Comparison of ENCODE assay signal across 1 cellular context in the genomic region with DNA sequence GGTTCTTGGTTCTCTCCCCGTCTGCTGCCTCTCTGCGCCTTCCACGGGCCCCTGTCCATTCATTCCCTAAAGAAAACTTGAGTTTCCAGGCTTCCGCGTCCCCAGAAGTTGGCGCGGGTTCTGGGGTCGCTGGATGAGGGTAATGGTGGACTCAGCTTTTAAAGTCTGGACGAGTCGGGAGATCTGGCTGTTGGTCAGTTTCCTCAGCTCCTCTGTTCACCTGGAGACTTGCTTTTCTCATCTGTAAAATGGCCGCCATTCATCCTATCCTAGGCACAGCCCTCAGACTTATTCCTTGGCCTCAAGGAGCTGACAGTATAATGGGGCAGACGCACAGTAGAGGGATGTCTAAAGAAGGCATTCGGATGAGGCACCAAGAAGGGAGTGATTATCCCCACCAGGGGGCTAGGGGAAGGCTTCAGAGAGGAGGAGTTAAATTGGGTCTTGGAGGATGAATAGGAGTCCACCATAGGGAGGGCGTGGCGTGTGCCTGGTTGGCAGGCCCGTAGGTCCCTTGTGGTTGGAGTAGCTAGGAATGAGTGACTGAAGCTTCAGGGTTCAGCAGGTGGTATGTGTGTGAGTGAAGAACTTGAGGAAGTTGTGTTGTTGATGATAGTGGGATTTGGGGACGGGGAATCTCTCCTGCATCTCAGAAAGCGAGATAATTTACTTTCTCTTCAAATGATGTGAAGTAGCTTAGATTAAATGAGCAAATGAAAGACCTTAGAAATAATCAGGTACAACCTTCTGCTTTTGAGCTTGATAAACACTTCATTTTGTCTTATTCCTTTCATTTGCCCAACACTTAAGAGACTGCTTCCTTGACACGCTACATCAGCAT.
TF ChIP-seq lines count a peak whose summit lies in the region.

No MANE protein-coding gene starts in this region.

TF ChIP-seq in K562, 482 proteins besides CTCF, POLR2A, EP300 and RAD21 (continues in another document):
- TF ChIP-seq SP2 (IDR thresholded peaks at IDR 0.05; ENCODE audit: extremely low read depth, low read depth, low read length, poor library complexity, severe bottlenecking) (no peak), ETV1 (tag; conservative IDR thresholded peaks at IDR 0.05; ENCODE audit: low read depth) (no peak), FOXK2 (conservative IDR thresholded peaks at IDR 0.05 in 1 of 2, IDR thresholded peaks at IDR 0.05 in 1 of 2; ENCODE audit: low read depth in 2 of 2) (peak; percentile 29 to 35; a peak in 2 of 4 replicates), SAP30 (IDR thresholded peaks at IDR 0.05; ENCODE audit: borderline replicate concordance, insufficient read depth, low read depth, low read length, poor library complexity, severe bottlenecking) (no peak), TBP (optimal IDR thresholded peaks at IDR 0.05; ENCODE audit: low read depth, low read length) (peak; percentile 57), TEAD4 (IDR thresholded peaks at IDR 0.05; ENCODE audit: low read length) (peak; percentile 21; the same call in 1 of the 2 replicates), TEAD4 (CRISPR knock-in tag; IDR thresholded peaks at IDR 0.05; ENCODE audit: borderline replicate concordance) (no peak), ARID1B (IDR thresholded peaks at IDR 0.05) (peak; percentile 46; the same call in 1 of the 2 replicates), ARID2 (IDR thresholded peaks at IDR 0.05) (no peak), CBX1 (IDR thresholded peaks at IDR 0.05; ENCODE audit: low read depth) (peak; percentile 73; the same call in 1 of the 2 replicates), TAF1 (IDR thresholded peaks at IDR 0.05; ENCODE audit: control insufficient read depth, extremely low read depth, insufficient read depth, low read length, severe bottlenecking) (peak; percentile 63), STAG1 (CRISPR knock-in tag; IDR thresholded peaks at IDR 0.05; ENCODE audit: borderline replicate concordance) (no peak), BRD9 (IDR thresholded peaks at IDR 0.05; ENCODE audit: low read depth, partially characterized antibody) (peak; percentile 50), ADNP (tag; IDR thresholded peaks at IDR 0.05) (peak; percentile 87), HDAC2 (IDR thresholded peaks at IDR 0.05) (peak; percentile 51; the same call in 1 of the 2 replicates), ZFX (CRISPR knock-in tag; IDR thresholded peaks at IDR 0.05) (no peak), ZNF239 (CRISPR knock-in tag; IDR thresholded peaks at IDR 0.05) (no peak), RBM25 (IDR thresholded peaks at IDR 0.05; ENCODE audit: low read depth, low read length, severe bottlenecking) (peak; percentile 87), HDAC1 (IDR thresholded peaks at IDR 0.05) (peak in 1 of 2 experiments; percentile 33; a peak in 1 of 4 replicates), PHTF2 (CRISPR knock-in tag; IDR thresholded peaks at IDR 0.05) (no peak), POLR2B (IDR thresholded peaks at IDR 0.05; ENCODE audit: low read depth, partially characterized antibody) (peak; percentile 38), ASH1L (IDR thresholded peaks at IDR 0.05; ENCODE audit: borderline replicate concordance, low read depth, partially characterized antibody) (no peak), DMBX1 (CRISPR knock-in tag; IDR thresholded peaks at IDR 0.05; ENCODE audit: borderline replicate concordance) (0 out of 2 replicates have a peak, but pooled peaks have one; percentile 17), ZFPM2 (CRISPR knock-in tag; IDR thresholded peaks at IDR 0.05) (no peak), CCNT2 (IDR thresholded peaks at IDR 0.05; ENCODE audit: borderline replicate concordance, extremely low read depth, insufficient read length, low read depth, low read length) (no peak), ZBTB7A (IDR thresholded peaks at IDR 0.05; ENCODE audit: borderline replicate concordance, control insufficient read depth, low read depth, low read length) (0 out of 2 replicates have a peak, but pooled peaks have one; percentile 23), CBFA2T3 (IDR thresholded peaks at IDR 0.05) (peak; percentile 66), POLR2AphosphoS5 (IDR thresholded peaks at IDR 0.05; ENCODE audit: control insufficient read depth, insufficient read depth, low read depth, low read length) (peak; percentile 69), CBX2 (IDR thresholded peaks at IDR 0.05; ENCODE audit: insufficient read depth, low read length, poor library complexity, severe bottlenecking) (no peak), YY1 (IDR thresholded peaks at IDR 0.05; ENCODE audit: borderline replicate concordance in 1 of 3, control insufficient read depth in 1 of 3, extremely low read depth in 1 of 3, insufficient read depth in 3 of 3, insufficient read length in 1 of 3, insufficient replicate concordance in 2 of 3, low read depth in 1 of 3, low read length in 2 of 3) (peak in 2 of 3 experiments; percentile 34 to 82), BCOR (IDR thresholded peaks at IDR 0.05) (peak; percentile 92), NFRKB (IDR thresholded peaks at IDR 0.05; ENCODE audit: low read depth) (0 out of 2 replicates have a peak, but pooled peaks have one; percentile 53), JUND (IDR thresholded peaks at IDR 0.05; ENCODE audit: borderline replicate concordance, low read depth, low read length) (no peak), JUND (tag; IDR thresholded peaks at IDR 0.05; ENCODE audit: borderline replicate concordance, low read depth, low read length) (0 out of 3 replicates have a peak, but pooled peaks have one; percentile 14), SUPT5H (IDR thresholded peaks at IDR 0.05) (peak; percentile 52; the same call in 1 of the 2 replicates)
- TF ChIP-seq, protein P1, sequence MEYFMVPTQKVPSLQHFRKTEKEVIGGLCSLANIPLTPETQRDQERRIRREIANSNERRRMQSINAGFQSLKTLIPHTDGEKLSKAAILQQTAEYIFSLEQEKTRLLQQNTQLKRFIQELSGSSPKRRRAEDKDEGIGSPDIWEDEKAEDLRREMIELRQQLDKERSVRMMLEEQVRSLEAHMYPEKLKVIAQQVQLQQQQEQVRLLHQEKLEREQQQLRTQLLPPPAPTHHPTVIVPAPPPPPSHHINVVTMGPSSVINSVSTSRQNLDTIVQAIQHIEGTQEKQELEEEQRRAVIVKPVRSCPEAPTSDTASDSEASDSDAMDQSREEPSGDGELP (CRISPR knock-in tag; IDR thresholded peaks at IDR 0.05; ENCODE audit: borderline replicate concordance) = no peak
- TF ChIP-seq, protein P2, sequence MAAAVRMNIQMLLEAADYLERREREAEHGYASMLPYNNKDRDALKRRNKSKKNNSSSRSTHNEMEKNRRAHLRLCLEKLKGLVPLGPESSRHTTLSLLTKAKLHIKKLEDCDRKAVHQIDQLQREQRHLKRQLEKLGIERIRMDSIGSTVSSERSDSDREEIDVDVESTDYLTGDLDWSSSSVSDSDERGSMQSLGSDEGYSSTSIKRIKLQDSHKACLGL (CRISPR knock-in tag; IDR thresholded peaks at IDR 0.05; ENCODE audit: borderline replicate concordance, poor library complexity, severe bottlenecking) = no peak
- TF ChIP-seq, protein P3, sequence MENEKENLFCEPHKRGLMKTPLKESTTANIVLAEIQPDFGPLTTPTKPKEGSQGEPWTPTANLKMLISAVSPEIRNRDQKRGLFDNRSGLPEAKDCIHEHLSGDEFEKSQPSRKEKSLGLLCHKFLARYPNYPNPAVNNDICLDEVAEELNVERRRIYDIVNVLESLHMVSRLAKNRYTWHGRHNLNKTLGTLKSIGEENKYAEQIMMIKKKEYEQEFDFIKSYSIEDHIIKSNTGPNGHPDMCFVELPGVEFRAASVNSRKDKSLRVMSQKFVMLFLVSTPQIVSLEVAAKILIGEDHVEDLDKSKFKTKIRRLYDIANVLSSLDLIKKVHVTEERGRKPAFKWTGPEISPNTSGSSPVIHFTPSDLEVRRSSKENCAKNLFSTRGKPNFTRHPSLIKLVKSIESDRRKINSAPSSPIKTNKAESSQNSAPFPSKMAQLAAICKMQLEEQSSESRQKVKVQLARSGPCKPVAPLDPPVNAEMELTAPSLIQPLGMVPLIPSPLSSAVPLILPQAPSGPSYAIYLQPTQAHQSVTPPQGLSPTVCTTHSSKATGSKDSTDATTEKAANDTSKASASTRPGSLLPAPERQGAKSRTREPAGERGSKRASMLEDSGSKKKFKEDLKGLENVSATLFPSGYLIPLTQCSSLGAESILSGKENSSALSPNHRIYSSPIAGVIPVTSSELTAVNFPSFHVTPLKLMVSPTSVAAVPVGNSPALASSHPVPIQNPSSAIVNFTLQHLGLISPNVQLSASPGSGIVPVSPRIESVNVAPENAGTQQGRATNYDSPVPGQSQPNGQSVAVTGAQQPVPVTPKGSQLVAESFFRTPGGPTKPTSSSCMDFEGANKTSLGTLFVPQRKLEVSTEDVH (IDR thresholded peaks at IDR 0.05; ENCODE audit: low read depth, partially characterized antibody) = no peak
- TF ChIP-seq, protein P4, sequence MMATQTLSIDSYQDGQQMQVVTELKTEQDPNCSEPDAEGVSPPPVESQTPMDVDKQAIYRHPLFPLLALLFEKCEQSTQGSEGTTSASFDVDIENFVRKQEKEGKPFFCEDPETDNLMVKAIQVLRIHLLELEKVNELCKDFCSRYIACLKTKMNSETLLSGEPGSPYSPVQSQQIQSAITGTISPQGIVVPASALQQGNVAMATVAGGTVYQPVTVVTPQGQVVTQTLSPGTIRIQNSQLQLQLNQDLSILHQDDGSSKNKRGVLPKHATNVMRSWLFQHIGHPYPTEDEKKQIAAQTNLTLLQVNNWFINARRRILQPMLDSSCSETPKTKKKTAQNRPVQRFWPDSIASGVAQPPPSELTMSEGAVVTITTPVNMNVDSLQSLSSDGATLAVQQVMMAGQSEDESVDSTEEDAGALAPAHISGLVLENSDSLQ (IDR thresholded peaks at IDR 0.05) = peak; percentile 90
- TF ChIP-seq, protein P5, sequence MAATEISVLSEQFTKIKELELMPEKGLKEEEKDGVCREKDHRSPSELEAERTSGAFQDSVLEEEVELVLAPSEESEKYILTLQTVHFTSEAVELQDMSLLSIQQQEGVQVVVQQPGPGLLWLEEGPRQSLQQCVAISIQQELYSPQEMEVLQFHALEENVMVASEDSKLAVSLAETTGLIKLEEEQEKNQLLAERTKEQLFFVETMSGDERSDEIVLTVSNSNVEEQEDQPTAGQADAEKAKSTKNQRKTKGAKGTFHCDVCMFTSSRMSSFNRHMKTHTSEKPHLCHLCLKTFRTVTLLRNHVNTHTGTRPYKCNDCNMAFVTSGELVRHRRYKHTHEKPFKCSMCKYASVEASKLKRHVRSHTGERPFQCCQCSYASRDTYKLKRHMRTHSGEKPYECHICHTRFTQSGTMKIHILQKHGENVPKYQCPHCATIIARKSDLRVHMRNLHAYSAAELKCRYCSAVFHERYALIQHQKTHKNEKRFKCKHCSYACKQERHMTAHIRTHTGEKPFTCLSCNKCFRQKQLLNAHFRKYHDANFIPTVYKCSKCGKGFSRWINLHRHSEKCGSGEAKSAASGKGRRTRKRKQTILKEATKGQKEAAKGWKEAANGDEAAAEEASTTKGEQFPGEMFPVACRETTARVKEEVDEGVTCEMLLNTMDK (IDR thresholded peaks at IDR 0.05; ENCODE audit: borderline replicate concordance, insufficient read depth, low read depth, low read length, poor library complexity, severe bottlenecking) = peak; percentile 60
- TF ChIP-seq, protein P6, sequence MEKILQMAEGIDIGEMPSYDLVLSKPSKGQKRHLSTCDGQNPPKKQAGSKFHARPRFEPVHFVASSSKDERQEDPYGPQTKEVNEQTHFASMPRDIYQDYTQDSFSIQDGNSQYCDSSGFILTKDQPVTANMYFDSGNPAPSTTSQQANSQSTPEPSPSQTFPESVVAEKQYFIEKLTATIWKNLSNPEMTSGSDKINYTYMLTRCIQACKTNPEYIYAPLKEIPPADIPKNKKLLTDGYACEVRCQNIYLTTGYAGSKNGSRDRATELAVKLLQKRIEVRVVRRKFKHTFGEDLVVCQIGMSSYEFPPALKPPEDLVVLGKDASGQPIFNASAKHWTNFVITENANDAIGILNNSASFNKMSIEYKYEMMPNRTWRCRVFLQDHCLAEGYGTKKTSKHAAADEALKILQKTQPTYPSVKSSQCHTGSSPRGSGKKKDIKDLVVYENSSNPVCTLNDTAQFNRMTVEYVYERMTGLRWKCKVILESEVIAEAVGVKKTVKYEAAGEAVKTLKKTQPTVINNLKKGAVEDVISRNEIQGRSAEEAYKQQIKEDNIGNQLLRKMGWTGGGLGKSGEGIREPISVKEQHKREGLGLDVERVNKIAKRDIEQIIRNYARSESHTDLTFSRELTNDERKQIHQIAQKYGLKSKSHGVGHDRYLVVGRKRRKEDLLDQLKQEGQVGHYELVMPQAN (IDR thresholded peaks at IDR 0.05; ENCODE audit: borderline replicate concordance) = peak; percentile 37; the same call in 1 of the 2 replicates
- TF ChIP-seq, protein P7, sequence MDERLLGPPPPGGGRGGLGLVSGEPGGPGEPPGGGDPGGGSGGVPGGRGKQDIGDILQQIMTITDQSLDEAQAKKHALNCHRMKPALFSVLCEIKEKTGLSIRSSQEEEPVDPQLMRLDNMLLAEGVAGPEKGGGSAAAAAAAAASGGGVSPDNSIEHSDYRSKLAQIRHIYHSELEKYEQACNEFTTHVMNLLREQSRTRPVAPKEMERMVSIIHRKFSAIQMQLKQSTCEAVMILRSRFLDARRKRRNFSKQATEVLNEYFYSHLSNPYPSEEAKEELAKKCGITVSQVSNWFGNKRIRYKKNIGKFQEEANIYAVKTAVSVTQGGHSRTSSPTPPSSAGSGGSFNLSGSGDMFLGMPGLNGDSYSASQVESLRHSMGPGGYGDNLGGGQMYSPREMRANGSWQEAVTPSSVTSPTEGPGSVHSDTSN (CRISPR knock-in tag; IDR thresholded peaks at IDR 0.05; ENCODE audit: low read depth) = no peak
- TF ChIP-seq, protein P7 (tag; conservative IDR thresholded peaks at IDR 0.05; ENCODE audit: low read depth) = 0 out of 2 replicates have a peak, but pooled peaks have one; percentile 42
- TF ChIP-seq, protein P8, sequence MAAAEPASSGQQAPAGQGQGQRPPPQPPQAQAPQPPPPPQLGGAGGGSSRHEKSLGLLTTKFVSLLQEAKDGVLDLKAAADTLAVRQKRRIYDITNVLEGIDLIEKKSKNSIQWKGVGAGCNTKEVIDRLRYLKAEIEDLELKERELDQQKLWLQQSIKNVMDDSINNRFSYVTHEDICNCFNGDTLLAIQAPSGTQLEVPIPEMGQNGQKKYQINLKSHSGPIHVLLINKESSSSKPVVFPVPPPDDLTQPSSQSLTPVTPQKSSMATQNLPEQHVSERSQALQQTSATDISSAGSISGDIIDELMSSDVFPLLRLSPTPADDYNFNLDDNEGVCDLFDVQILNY (CRISPR knock-in tag; IDR thresholded peaks at IDR 0.05) = no peak
- TF ChIP-seq, protein P9, sequence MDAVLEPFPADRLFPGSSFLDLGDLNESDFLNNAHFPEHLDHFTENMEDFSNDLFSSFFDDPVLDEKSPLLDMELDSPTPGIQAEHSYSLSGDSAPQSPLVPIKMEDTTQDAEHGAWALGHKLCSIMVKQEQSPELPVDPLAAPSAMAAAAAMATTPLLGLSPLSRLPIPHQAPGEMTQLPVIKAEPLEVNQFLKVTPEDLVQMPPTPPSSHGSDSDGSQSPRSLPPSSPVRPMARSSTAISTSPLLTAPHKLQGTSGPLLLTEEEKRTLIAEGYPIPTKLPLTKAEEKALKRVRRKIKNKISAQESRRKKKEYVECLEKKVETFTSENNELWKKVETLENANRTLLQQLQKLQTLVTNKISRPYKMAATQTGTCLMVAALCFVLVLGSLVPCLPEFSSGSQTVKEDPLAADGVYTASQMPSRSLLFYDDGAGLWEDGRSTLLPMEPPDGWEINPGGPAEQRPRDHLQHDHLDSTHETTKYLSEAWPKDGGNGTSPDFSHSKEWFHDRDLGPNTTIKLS (IDR thresholded peaks at IDR 0.05; ENCODE audit: borderline replicate concordance, low read depth) = no peak; the same call in 1 of the 2 replicates
